15 cellular contexts compared by ENCODE assay signal in the genomic region with DNA sequence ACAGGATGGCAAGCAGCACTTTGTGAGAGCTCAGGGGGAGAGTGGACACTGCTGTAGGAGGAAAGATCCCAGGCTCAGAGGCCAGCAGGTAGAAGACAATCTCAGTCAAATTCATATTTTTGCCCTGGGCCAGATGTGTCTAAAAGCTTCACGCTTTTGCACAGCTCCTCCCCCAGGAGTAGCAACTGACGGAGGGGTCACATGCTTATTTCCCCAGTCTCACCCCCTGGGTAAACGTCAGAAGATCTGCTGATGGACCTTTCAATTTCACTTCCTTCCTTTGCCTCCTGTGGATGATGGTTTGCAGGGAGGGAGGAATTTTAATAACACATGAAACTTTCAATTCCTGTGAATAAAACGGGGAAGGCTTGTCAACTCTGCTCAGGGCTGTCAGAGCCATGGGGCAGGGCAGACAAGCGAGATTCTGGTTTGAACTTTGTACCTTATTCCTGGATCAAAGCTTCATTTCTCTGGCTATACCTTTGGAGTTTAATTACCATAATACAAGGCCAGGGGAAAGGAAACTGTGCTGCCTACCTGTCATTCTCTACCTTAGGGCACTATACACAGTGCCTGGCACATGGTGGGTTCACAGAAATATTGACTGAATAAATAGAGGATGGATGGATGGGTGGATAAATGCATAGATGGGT.
DNase-seq lines count a peak whose midpoint lies in the region; ATAC-seq and TF ChIP-seq lines count a peak whose summit lies in the region.
"Had no signal": no experiment of that assay in that cellular context is flagged by ENCODE, and none has a peak within 500 bp of the region (broad histone marks: within the 10 kb centered on the region; RNA-seq: fewer than 3 reads in every experiment).

No MANE protein-coding gene starts in this region.

- no peaks in the 10 kb centered on the region for H3K36me3 ChIP-seq in brain microvascular endothelial cell (replicated peaks)
- H3K36me3 ChIP-seq: SJSA1 had no signal

- in situ Hi-C loops in brain microvascular endothelial cell (cut with HindIII; ENCODE audit: low pct_ligation_motif_present, low sequenced_read_pairs), result no loop called here

- TF ChIP-seq CTCF in brain microvascular endothelial cell (IDR thresholded peaks at IDR 0.05; ENCODE audit: low read depth, low read length, missing control alignments), result no peak

- H3K27me3 ChIP-seq in brain microvascular endothelial cell (replicated peaks), result no peaks in the 10 kb centered on the region

- no peak overlapping the region for H3K4me3 ChIP-seq in brain microvascular endothelial cell (ENCODE audit: low read depth, low read length)
- H3K4me3 ChIP-seq: PC-9, SJSA1 had no signal

- DNase-seq in NOMO-1 treated with DMSO at 0.1 percent for 48 hours (lab: John Stamatoyannopoulos, UW; ENCODE audit: unreplicated experiment) (peak; percentile 20), germinal center (ENCODE audit: low spot score) (peak; percentile 31), brain microvascular endothelial cell (no peak), DMS114 treated with DMSO at 0.1 percent for 48 hours (lab: John Stamatoyannopoulos, UW; ENCODE audit: unreplicated experiment) (no peak), midbrain (lab: John Stamatoyannopoulos, UW) (no peak)
- no peak for DNase-seq in activated naive CD4-positive, alpha-beta T cell treated with Interleukin-2 at 50 U/mL for 16 hours
- DNase-seq: H7, KG1, NCI-H1105 treated with DMSO at 0.1 percent for 48 hours, NCI-H187 treated with DMSO at 0.1 percent for 48 hours, NCI-H526 treated with DMSO at 0.1 percent for 48 hours, PC-9 had no signal

- H3K27ac ChIP-seq in brain microvascular endothelial cell, result no peak overlapping the region
- H3K27ac ChIP-seq: PC-9, SJSA1 had no signal

- ATAC-seq in GM18511 (IDR thresholded peaks at IDR 0.05; ENCODE audit: unreplicated experiment), result peak; percentile 65
- ATAC-seq in GM21723 (IDR thresholded peaks at IDR 0.05; ENCODE audit: unreplicated experiment), result peak; percentile 68

Comparison
In these comparisons a context has a peak if more than half of its experiments do, and no peak if none do; other contexts are left out.
1. DNase-seq: peak in NOMO-1 treated with DMSO at 0.1 percent for 48 hours (single experiment) and germinal center (single experiment); none in activated naive CD4-positive, alpha-beta T cell treated with Interleukin-2 at 50 U/mL for 16 hours (single experiment), brain microvascular endothelial cell (single experiment), DMS114 treated with DMSO at 0.1 percent for 48 hours (single experiment) and midbrain (single experiment).